In genomic region chr10:62464308-62464707, GRCh38 we compare ENCODE assay signal across 17 cellular contexts.
"Had no signal": no experiment of that assay in that cellular context is flagged by ENCODE, and none has a peak within 500 bp of the region (broad histone marks: within the 10 kb centered on the region; RNA-seq: fewer than 3 reads in every experiment).

No MANE protein-coding gene starts in this region.

- DNase-seq: activated CD4-positive, alpha-beta T cell treated with anti-CD3 and anti-CD28 coated beads for 4 hours; activated CD4-positive, alpha-beta T cell treated with anti-CD3 and anti-CD28 coated beads, Interleukin-2, amount 50 U/mL, for 48 hours; activated CD8-positive, alpha-beta memory T cell treated with anti-CD3 and anti-CD28 coated beads for 24 hours; activated effector memory CD4-positive, alpha-beta T cell treated with anti-CD3 and anti-CD28 coated beads, Interleukin-2, amount 50 U/mL, for 16 hours; activated naive CD4-positive, alpha-beta T cell treated with anti-CD3 and anti-CD28 coated beads for 36 hours; activated naive CD8-positive, alpha-beta T cell treated with anti-CD3 and anti-CD28 coated beads, Interleukin-2, amount 10 ng/mL, durations not matched to agents 7 days and 5 days; amniotic stem cell; central memory CD4-positive, alpha-beta T cell; foreskin melanocyte; heart right ventricle; kidney glomerular epithelial cell; naive thymus-derived CD8-positive, alpha-beta T cell; nucleus accumbens; spleen; stimulated activated naive CD4-positive, alpha-beta T cell; T-cell; tibial artery had no signal
